ENCODE assay signal across 1 cellular context in the genomic region with DNA sequence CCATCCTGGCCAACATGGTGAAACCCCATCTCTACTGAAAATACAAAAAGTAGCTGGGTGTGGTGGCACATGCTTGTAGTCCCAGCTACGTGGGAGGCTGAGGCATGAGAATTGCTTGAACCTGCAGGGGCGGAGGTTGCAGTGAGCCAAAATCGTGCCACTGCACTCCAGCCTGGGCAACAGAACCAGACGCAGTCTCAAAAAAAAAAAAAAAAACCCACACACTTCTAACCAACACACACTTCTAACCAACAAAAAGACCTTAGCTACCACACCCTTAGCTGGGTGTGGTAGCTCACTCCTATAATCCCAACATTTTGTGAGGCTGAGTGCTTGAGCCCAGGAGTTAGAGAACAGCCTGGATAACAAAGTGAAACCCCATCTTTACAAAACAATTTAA.
TF ChIP-seq lines count a peak whose summit lies in the region.

No MANE protein-coding gene starts in this region.

TF ChIP-seq in HEK293, 187 proteins besides CTCF, POLR2A, EP300 and RAD21 (continued from another document):
- no peak for TF ChIP-seq ZNF350 (tag by site-specific recombination; IDR thresholded peaks at IDR 0.05)
- TF ChIP-seq ZBTB7A (tag by site-specific recombination; IDR thresholded peaks at IDR 0.05; ENCODE audit: low read depth), result no peak
- TF ChIP-seq BCL11B (tag by site-specific recombination; IDR thresholded peaks at IDR 0.05; ENCODE audit: low read depth), result no peak
- TF ChIP-seq ZNF514 (tag by site-specific recombination; IDR thresholded peaks at IDR 0.05), result no peak
- peak; percentile 90 for TF ChIP-seq KLF1 (tag by site-specific recombination; IDR thresholded peaks at IDR 0.05)
- TF ChIP-seq ZNF776 (tag by site-specific recombination; IDR thresholded peaks at IDR 0.05; ENCODE audit: borderline replicate concordance), result no peak
- TF ChIP-seq ZNF621 (tag by site-specific recombination; IDR thresholded peaks at IDR 0.05), result no peak
- TF ChIP-seq ZNF112 (tag by site-specific recombination; IDR thresholded peaks at IDR 0.05), result no peak
- TF ChIP-seq GLIS1 (tag by site-specific recombination; IDR thresholded peaks at IDR 0.05), result no peak
